ENCODE assay signal across 23 cellular contexts in the genomic region with DNA sequence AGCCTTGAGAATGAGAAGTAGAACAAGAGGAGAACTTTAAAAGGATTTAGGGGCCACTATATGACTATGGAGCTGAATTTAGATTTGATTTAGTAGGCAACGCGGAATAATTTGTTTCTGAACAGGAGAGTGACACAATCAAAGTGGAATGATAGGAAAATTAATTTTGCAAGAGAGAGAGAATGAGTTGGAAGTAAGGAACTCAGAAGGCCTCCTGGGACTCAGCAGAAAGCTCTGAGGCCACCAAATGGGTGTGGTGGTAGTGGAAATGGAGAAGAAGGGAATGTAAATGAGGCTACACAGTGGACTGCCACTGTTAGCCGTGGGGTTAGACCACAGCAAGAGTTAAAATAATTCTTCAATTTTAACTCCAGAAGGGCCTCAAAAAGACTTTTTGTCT.
"Had no signal": no experiment of that assay in that cellular context is flagged by ENCODE, and none has a peak within 500 bp of the region (broad histone marks: within the 10 kb centered on the region; RNA-seq: fewer than 3 reads in every experiment).

No MANE protein-coding gene starts in this region.

- H3K27me3 ChIP-seq: colonic mucosa, esophagus muscularis mucosa, gastroesophageal sphincter, right lobe of liver, spleen, testis, transverse colon had no signal

- H3K27ac ChIP-seq: colonic mucosa, epithelial cell of prostate, esophagus muscularis mucosa, gastroesophageal sphincter, parathyroid adenoma, prostate gland, right lobe of liver, spleen, testis, transverse colon had no signal

- H3K4me3 ChIP-seq: colonic mucosa, esophagus muscularis mucosa, gastroesophageal sphincter, lung, prostate gland, right lobe of liver, spleen, testis, transverse colon had no signal

- H3K79me2 ChIP-seq: parathyroid adenoma had no signal

- H2AFZ ChIP-seq: parathyroid adenoma had no signal

- H3K9ac ChIP-seq: parathyroid adenoma had no signal

- H3K36me3 ChIP-seq: colonic mucosa, prostate gland had no signal

- H3K4me1 ChIP-seq: colonic mucosa, gastroesophageal sphincter, parathyroid adenoma, prostate gland, right lobe of liver, spleen, testis, transverse colon had no signal

- DNase-seq: caudate nucleus; colonic mucosa; effector CD4-positive, alpha-beta T cell; glutamatergic neuron; kidney; left cardiac atrium; left ventricle myocardium superior; mesendoderm; naive B cell; nephron progenitor cell; right lobe of liver; spleen; stimulated activated CD4-positive, alpha-beta T cell treated with anti-CD3 and anti-CD28 coated beads, Interleukin-15, amount 100 ng/mL, for 24 hours; stimulated activated CD4-positive, alpha-beta T cell treated with anti-CD3 and anti-CD28 coated beads, Interleukin-1b, Interleukin-23, amount 100 ng/mL, for 48 hours; stimulated activated CD4-positive, alpha-beta T cell treated with anti-CD3 and anti-CD28 coated beads, Interleukin-4, amount 100 ng/mL, for 24 hours; testis; transverse colon had no signal

- H3K9me3 ChIP-seq: colonic mucosa, gastroesophageal sphincter, prostate gland, right lobe of liver, testis had no signal
